ENCODE assay signal across 28 cellular contexts in genomic region chr4:48633657-48634056, GRCh38.
"Had no signal": no experiment of that assay in that cellular context is flagged by ENCODE, and none has a peak within 500 bp of the region (broad histone marks: within the 10 kb centered on the region; RNA-seq: fewer than 3 reads in every experiment).

No MANE protein-coding gene starts in this region.

- H3K4me3 ChIP-seq: body of pancreas, cardiac muscle cell, hepatocyte, left ventricle myocardium inferior, testis, vagina had no signal

- H3K36me3 ChIP-seq: cardiac muscle cell, left ventricle myocardium inferior, vagina had no signal

- H3K27me3 ChIP-seq: body of pancreas, cardiac muscle cell, hepatocyte, testis, vagina had no signal

- H3K9me3 ChIP-seq: body of pancreas, left ventricle myocardium inferior, testis, vagina had no signal

- H3K4me2 ChIP-seq: hepatocyte had no signal

- H3K27ac ChIP-seq: body of pancreas, hepatocyte, left ventricle myocardium inferior, parathyroid adenoma, testis, vagina, VCaP had no signal

- H3K9ac ChIP-seq: parathyroid adenoma had no signal

- DNase-seq: activated CD4-positive, alpha-beta memory T cell treated with anti-CD3 and anti-CD28 coated beads, Interleukin-2, amount 10 ng/mL, durations not matched to agents 7 days and 5 days; activated CD4-positive, alpha-beta T cell treated with anti-CD3 and anti-CD28 coated beads, Interleukin-2, amount 10 ng/mL, durations not matched to agents 24 days and 14 days; activated effector memory CD4-positive, alpha-beta T cell treated with anti-CD3 and anti-CD28 coated beads, Interleukin-2, amount 50 U/mL, for 16 hours; activated naive CD4-positive, alpha-beta T cell treated with anti-CD3 and anti-CD28 coated beads, Interleukin-2, amount 50 U/mL, for 16 hours; activated naive CD8-positive, alpha-beta T cell treated with anti-CD3 and anti-CD28 coated beads, Interleukin-2, amount 50 U/mL, for 24 hours; activated T-cell treated with anti-CD3 and anti-CD28 coated beads, Interleukin-2, amount 50 U/mL, for 72 hours; anterior cingulate cortex; body of pancreas; dermis blood vessel endothelial cell; effector memory CD4-positive, alpha-beta T cell; foreskin melanocyte; glutamatergic neuron; immature natural killer cell; kidney glomerular epithelial cell; left ventricle myocardium inferior; nephron progenitor cell; small intestine; stimulated activated CD4-positive, alpha-beta T cell treated with anti-CD3 and anti-CD28 coated beads, Interleukin-2, amount 100 ng/mL, for 24 hours; stimulated activated naive CD8-positive, alpha-beta T cell treated with anti-CD3 and anti-CD28 coated beads, Interleukin-15, amount 100 ng/mL, for 72 hours; testis had no signal

- ATAC-seq: activated CD4-positive, CD25-positive, alpha-beta regulatory T cell treated with anti-CD3 and anti-CD28 coated beads, Interleukin-2, amount 50 U/mL, for 24 hours; activated naive CD8-positive, alpha-beta T cell treated with anti-CD3 and anti-CD28 coated beads, Interleukin-2, amount 50 U/mL, for 24 hours; activated T-cell treated with anti-CD3 and anti-CD28 coated beads, Interleukin-2, amount 50 U/mL, for 72 hours; body of pancreas; sciatic nerve; stimulated activated effector memory CD8-positive, alpha-beta T cell treated with anti-CD3 and anti-CD28 coated beads, Interleukin-12 subunit alpha, Interleukin-12 subunit beta, amount 100 ng/mL, for 72 hours; stimulated activated naive CD8-positive, alpha-beta T cell treated with anti-CD3 and anti-CD28 coated beads, Interleukin-15, amount 100 ng/mL, for 72 hours had no signal

- H2AFZ ChIP-seq: hepatocyte, parathyroid adenoma had no signal

- H3K4me1 ChIP-seq: body of pancreas, parathyroid adenoma, testis had no signal
